Comparison of ENCODE assay signal across 12 cellular contexts in genomic region chr17:61338000-61338864, GRCh38.
DNase-seq lines count a peak whose midpoint lies in the region; ATAC-seq and TF ChIP-seq lines count a peak whose summit lies in the region.
"Had no signal": no experiment of that assay in that cellular context is flagged by ENCODE, and none has a peak within 500 bp of the region (broad histone marks: within the 10 kb centered on the region; RNA-seq: fewer than 3 reads in every experiment).

No MANE protein-coding gene starts in this region.

- peak overlapping the region in 11 of 12 donors; percentile 4 to 60 (median 35) for H3K27ac ChIP-seq in heart left ventricle
- H3K27ac ChIP-seq in vagina, result peak overlapping the region; percentile 47
- H3K27ac ChIP-seq in adrenal gland, result peak overlapping the region in 2 of 5 donors; percentile 44 to 57
- H3K27ac ChIP-seq: neutrophil had no signal

- 62 to 72% (median 69%) methylated on average over 12 of the region's 12 CpGs for WGBS in heart left ventricle, 4 donors
- 59 to 79% (median 64%) methylated on average over 11 to 12 of the region's 12 CpGs for WGBS in adrenal gland, 4 donors

- H3K27me3 ChIP-seq in heart left ventricle (no peaks in the 10 kb centered on the region), vagina (no peaks in the 10 kb centered on the region), adrenal gland (no peaks in the 10 kb centered on the region)
- H3K27me3 ChIP-seq: neutrophil had no signal

- intact Hi-C loops in heart left ventricle (cut with DNase I), result loop anchor here in 2 of 10 donors (10.0 kb wide), 3 partner anchors 57 to 333 kb away; partner anchors contain the start of gene TBX2 (in 2 of the 2)
- intact Hi-C loops in cardiac septum (cut with DNase I), result no loop called here
- intact Hi-C loops in vagina (cut with DNase I), result loop anchor here (5.0 kb wide), 1 partner anchor 81 kb away; no protein-coding TSS in a partner anchor
- intact Hi-C loops in adrenal gland (cut with DNase I), result no loop called here

- H3K36me3 ChIP-seq in heart left ventricle (no peaks in the 10 kb centered on the region), vagina (no peaks in the 10 kb centered on the region), adrenal gland (replicated peaks in 1 of 2) (no peaks in the 10 kb centered on the region)
- H3K36me3 ChIP-seq: neutrophil had no signal

- peak in 2 of 5 donors; percentile 53 to 67 for DNase-seq in heart left ventricle
- DNase-seq in cardiac septum (ENCODE audit: low spot score), result no peak
- DNase-seq in amniotic epithelial cell (ENCODE audit: low read depth), result peak; percentile 53
- peak; percentile 67 for DNase-seq in iris pigment epithelial cell (ENCODE audit: low read depth)
- DNase-seq in vagina (ENCODE audit: extremely low spot score in 2 of 2), result no peak
- DNase-seq in stimulated activated CD8-positive, alpha-beta memory T cell treated with anti-CD3 and anti-CD28 coated beads, Interleukin-4, amount 100 ng/mL, for 48 hours, result no peak
- no peak for DNase-seq in adrenal gland
- DNase-seq: AML-193, NCI-H1436 treated with DMSO at 0.1 percent for 48 hours, SHP77 had no signal

- TF ChIP-seq POLR2A in heart left ventricle (IDR thresholded peaks at IDR 0.05), result no peak
- TF ChIP-seq POLR2A in vagina (IDR thresholded peaks at IDR 0.05), result no peak
- no peak for TF ChIP-seq POLR2A in adrenal gland (IDR thresholded peaks at IDR 0.05)

- H3K4me1 ChIP-seq in heart left ventricle (peaks cover 0 to 40% (median 31%) of the 10 kb centered on the region in 12 donors), vagina (peaks cover 35% of the 10 kb centered on the region), adrenal gland (replicated peaks in 1 of 2) (peaks cover 0 to 12% of the 10 kb centered on the region in 2 donors)

- TF ChIP-seq CTCF in heart left ventricle (IDR thresholded peaks at IDR 0.05) (no peak), vagina (IDR thresholded peaks at IDR 0.05) (no peak), adrenal gland (IDR thresholded peaks at IDR 0.05) (no peak)

- peak in 2 of 4 donors; percentile 41 to 80 for ATAC-seq in heart left ventricle
- ATAC-seq in GM18868 (IDR thresholded peaks at IDR 0.05; ENCODE audit: unreplicated experiment), result no peak

- H3K9me3 ChIP-seq in heart left ventricle (no peaks in the 10 kb centered on the region), vagina (no peaks in the 10 kb centered on the region), adrenal gland (replicated peaks in 1 of 3) (no peaks in the 10 kb centered on the region)
- H3K9me3 ChIP-seq: neutrophil had no signal

- no peak overlapping the region for H3K4me3 ChIP-seq in heart left ventricle
- no peak overlapping the region for H3K4me3 ChIP-seq in vagina
- H3K4me3 ChIP-seq in adrenal gland, result no peak overlapping the region

Comparison
In these comparisons a context has a peak if more than half of its experiments do, and no peak if none do; other contexts are left out.
1. DNase-seq: peak in amniotic epithelial cell (single experiment) and iris pigment epithelial cell (single experiment); none in cardiac septum (single experiment), vagina (0 of 2), stimulated activated CD8-positive, alpha-beta memory T cell treated with anti-CD3 and anti-CD28 coated beads, Interleukin-4, amount 100 ng/mL, for 48 hours (single experiment) and adrenal gland (0 of 7).